In genomic region chr7:141198191-141198958, GRCh38 we compare ENCODE assay signal across 23 cellular contexts.
DNase-seq lines count a peak whose midpoint lies in the region; ATAC-seq and TF ChIP-seq lines count a peak whose summit lies in the region.
"Had no signal": no experiment of that assay in that cellular context is flagged by ENCODE, and none has a peak within 500 bp of the region (broad histone marks: within the 10 kb centered on the region; RNA-seq: fewer than 3 reads in every experiment).

No MANE protein-coding gene starts in this region.

- H2BK120ac ChIP-seq in trophoblast cell (ENCODE audit: insufficient read depth, low read length, poor library complexity) = no peak overlapping the region

- ATAC-seq in GM23338 = no peak
- ATAC-seq in activated CD8-positive, alpha-beta T cell treated with anti-CD3 and anti-CD28 coated beads for 36 hours = no peak
- ATAC-seq: CD8-positive, alpha-beta T cell; naive thymus-derived CD8-positive, alpha-beta T cell; stimulated activated memory B cell treated with anti-CD40 and anti-IgM and Interleukin-4, amounts not matched to agents 10 μg/mL and 1 μg/mL and 100 μg/mL, for 72 hours had no signal

- TF ChIP-seq CTCF in GM23338 (conservative IDR thresholded peaks at IDR 0.05; ENCODE audit: low read depth in 2 of 2) = no peak
- no peak for TF ChIP-seq CTCF in glutamatergic neuron (IDR thresholded peaks at IDR 0.05; ENCODE audit: partially characterized antibody, unreplicated experiment)
- no peak for TF ChIP-seq CTCF in activated CD8-positive, alpha-beta T cell treated with anti-CD3 and anti-CD28 coated beads for 36 hours (IDR thresholded peaks at IDR 0.05)

- H4K8ac ChIP-seq in trophoblast cell (ENCODE audit: low read depth, low read length) = no peak overlapping the region

- no peak overlapping the region for H4K12ac ChIP-seq in trophoblast cell (ENCODE audit: low read depth, low read length)

- H3K4me1 ChIP-seq in GM23338 (ENCODE audit: insufficient read depth) = peaks cover 22% of the 10 kb centered on the region
- H3K4me1 ChIP-seq in trophoblast cell (ENCODE audit: control insufficient read depth in 1 of 2, insufficient read depth in 2 of 2, low read length in 2 of 2) = peaks cover 0 to 2% of the 10 kb centered on the region in 2 experiments
- H3K4me1 ChIP-seq in effector memory CD4-positive, alpha-beta T cell (ENCODE audit: control insufficient read depth, insufficient read depth, low read length, poor library complexity, severe bottlenecking) = no peaks in the 10 kb centered on the region
- H3K4me1 ChIP-seq: SJCRH30 had no signal

- H3K18ac ChIP-seq in trophoblast cell (ENCODE audit: low read length) = no peak overlapping the region

- H3K4me3 Mint-ChIP-seq in GM23338 (no peak overlapping the region), glutamatergic neuron (ENCODE audit: unreplicated experiment) (peak overlapping the region; percentile 72)
- H3K4me3 Mint-ChIP-seq in activated CD8-positive, alpha-beta T cell treated with anti-CD3 and anti-CD28 coated beads for 36 hours = no peak overlapping the region
- H3K4me3 Mint-ChIP-seq: activated B cell treated with CpG ODN at 0.5 μM for 24 hours; activated CD4-positive, alpha-beta memory T cell treated with anti-CD3 and anti-CD28 coated beads, Interleukin-2, amount 10 ng/mL, durations not matched to agents 7 days and 5 days; CD8-positive, alpha-beta T cell; memory B cell; naive thymus-derived CD8-positive, alpha-beta T cell; stimulated activated memory B cell treated with anti-CD40 and anti-IgM and Interleukin-4, amounts not matched to agents 10 μg/mL and 1 μg/mL and 100 μg/mL, for 72 hours had no signal

- no peak overlapping the region for H3K9ac ChIP-seq in trophoblast cell (ENCODE audit: low read length)

- no peak overlapping the region for H3K14ac ChIP-seq in trophoblast cell (ENCODE audit: low read length)

- no peak overlapping the region for H3K23ac ChIP-seq in trophoblast cell (ENCODE audit: low read length)

- no peak overlapping the region for H2BK5ac ChIP-seq in trophoblast cell (ENCODE audit: low read depth, low read length, poor library complexity)

- H3K4me3 ChIP-seq in GM23338 (no peak overlapping the region), trophoblast cell (ENCODE audit: low read depth, low read length) (no peak overlapping the region)
- no peak overlapping the region for H3K4me3 ChIP-seq in effector memory CD4-positive, alpha-beta T cell (ENCODE audit: insufficient read depth, low read depth, low read length, poor library complexity, severe bottlenecking)
- H3K4me3 ChIP-seq: SJCRH30 had no signal

- H3K79me2 ChIP-seq in GM23338 (replicated peaks; ENCODE audit: insufficient read depth) = 0 out of 2 replicates have a peak, but pooled peaks cover 6% of the 10 kb centered on the region
- no peaks in the 10 kb centered on the region for H3K79me2 ChIP-seq in trophoblast cell (ENCODE audit: control insufficient read depth, insufficient read depth, low read length, poor library complexity)

- H3K27me3 ChIP-seq in GM23338 (ENCODE audit: insufficient read depth) = no peaks in the 10 kb centered on the region
- no peaks in the 10 kb centered on the region for H3K27me3 ChIP-seq in trophoblast cell (ENCODE audit: insufficient read depth, low read length)
- H3K27me3 ChIP-seq in effector memory CD4-positive, alpha-beta T cell (replicated peaks; ENCODE audit: control insufficient read depth, insufficient read depth, low read length, poor library complexity, severe bottlenecking) = no peaks in the 10 kb centered on the region

- no peaks in the 10 kb centered on the region for H4K20me1 ChIP-seq in GM23338 (replicated peaks; ENCODE audit: insufficient read depth)

- no peak overlapping the region for H4K91ac ChIP-seq in trophoblast cell (ENCODE audit: low read depth, low read length)

- H2AFZ ChIP-seq in GM23338 (no peak overlapping the region), trophoblast cell (ENCODE audit: insufficient read depth, low read length, poor library complexity) (no peak overlapping the region)

- intact Hi-C loops in activated CD8-positive, alpha-beta T cell treated with anti-CD3 and anti-CD28 coated beads for 36 hours (cut with micrococcal nuclease) = no loop called here

- H3K9me3 Mint-ChIP-seq in GM23338 (no peaks in the 10 kb centered on the region; the same call in 2 of the 3 replicates), glutamatergic neuron (ENCODE audit: unreplicated experiment) (peaks cover 13% of the 10 kb centered on the region)
- no peaks in the 10 kb centered on the region for H3K9me3 Mint-ChIP-seq in activated CD8-positive, alpha-beta T cell treated with anti-CD3 and anti-CD28 coated beads for 36 hours
- H3K9me3 Mint-ChIP-seq: activated CD4-positive, alpha-beta memory T cell treated with anti-CD3 and anti-CD28 coated beads, Interleukin-2, amount 10 ng/mL, durations not matched to agents 7 days and 5 days; CD8-positive, alpha-beta T cell; memory B cell had no signal

- H3K27ac Mint-ChIP-seq in GM23338 = peak overlapping the region; percentile 28; the same call in 1 of the 2 replicates
- H3K27ac Mint-ChIP-seq in glutamatergic neuron (ENCODE audit: unreplicated experiment) = peak overlapping the region; percentile 96
- H3K27ac Mint-ChIP-seq in activated CD8-positive, alpha-beta T cell treated with anti-CD3 and anti-CD28 coated beads for 36 hours = no peak overlapping the region
- H3K27ac Mint-ChIP-seq: activated B cell treated with CpG ODN at 0.5 μM for 24 hours; activated CD4-positive, alpha-beta memory T cell treated with anti-CD3 and anti-CD28 coated beads, Interleukin-2, amount 10 ng/mL, durations not matched to agents 7 days and 5 days; CD8-positive, alpha-beta T cell; memory B cell; naive thymus-derived CD8-positive, alpha-beta T cell; stimulated activated memory B cell treated with anti-CD40 and anti-IgM and Interleukin-4, amounts not matched to agents 10 μg/mL and 1 μg/mL and 100 μg/mL, for 72 hours had no signal

- H3K27me3 Mint-ChIP-seq in GM23338 (ENCODE audit: insufficient read depth, low read depth, poor library complexity) = peaks cover 5% of the 10 kb centered on the region
- H3K27me3 Mint-ChIP-seq in glutamatergic neuron (ENCODE audit: unreplicated experiment) = peaks cover 11% of the 10 kb centered on the region
- peaks cover 8% of the 10 kb centered on the region for H3K27me3 Mint-ChIP-seq in activated CD8-positive, alpha-beta T cell treated with anti-CD3 and anti-CD28 coated beads for 36 hours
- H3K27me3 Mint-ChIP-seq: memory B cell had no signal

- H3K9me3 ChIP-seq in trophoblast cell (ENCODE audit: insufficient read depth, low read depth, low read length) = peaks cover 1% of the 10 kb centered on the region
- no peaks in the 10 kb centered on the region for H3K9me3 ChIP-seq in effector memory CD4-positive, alpha-beta T cell (ENCODE audit: control insufficient read depth, low read length)
- H3K9me3 ChIP-seq: SJCRH30 had no signal

- no peak overlapping the region for H3K4ac ChIP-seq in trophoblast cell (ENCODE audit: low read depth, low read length)

- H3K36me3 Mint-ChIP-seq in GM23338 (ENCODE audit: low read depth) (peaks cover 8% of the 10 kb centered on the region), glutamatergic neuron (ENCODE audit: unreplicated experiment) (no peaks in the 10 kb centered on the region)
- H3K36me3 Mint-ChIP-seq in activated CD8-positive, alpha-beta T cell treated with anti-CD3 and anti-CD28 coated beads for 36 hours (ENCODE audit: low read depth) = no peaks in the 10 kb centered on the region
- H3K36me3 Mint-ChIP-seq: CD8-positive, alpha-beta T cell; memory B cell; naive thymus-derived CD8-positive, alpha-beta T cell; stimulated activated memory B cell treated with anti-CD40 and anti-IgM and Interleukin-4, amounts not matched to agents 10 μg/mL and 1 μg/mL and 100 μg/mL, for 72 hours had no signal

- H2BK12ac ChIP-seq in trophoblast cell (ENCODE audit: low read length) = no peak overlapping the region

- WGBS in trophoblast cell (ENCODE audit: extremely low coverage, insufficient coverage, insufficient read length) = no CpG with 5 or more reads among the region's 12 CpGs

- H3K79me1 ChIP-seq in trophoblast cell (ENCODE audit: low read length) = no peaks in the 10 kb centered on the region

- POLR2A ChIA-PET in activated CD8-positive, alpha-beta T cell treated with anti-CD3 and anti-CD28 coated beads for 36 hours (lab: Charles Lee) = no interaction called here

- H3F3A ChIP-seq in GM23338 (replicated peaks; ENCODE audit: low read depth) = no peaks in the 10 kb centered on the region

- H3K36me3 ChIP-seq in GM23338 (ENCODE audit: insufficient read depth) = no peaks in the 10 kb centered on the region
- H3K36me3 ChIP-seq in trophoblast cell (ENCODE audit: control insufficient read depth in 1 of 2, insufficient read depth in 2 of 2, low read length in 2 of 2) = no peaks in the 10 kb centered on the region
- no peaks in the 10 kb centered on the region for H3K36me3 ChIP-seq in effector memory CD4-positive, alpha-beta T cell (ENCODE audit: control insufficient read depth, insufficient read depth, low read length)
- H3K36me3 ChIP-seq: SJCRH30 had no signal

- CTCF ChIA-PET in activated CD8-positive, alpha-beta T cell treated with anti-CD3 and anti-CD28 coated beads for 36 hours (lab: Charles Lee) = no interaction called here

- no peak overlapping the region for H3K27ac ChIP-seq in GM23338 (ENCODE audit: low read depth)
- peak overlapping the region; percentile 3 for H3K27ac ChIP-seq in trophoblast cell (ENCODE audit: low read depth, low read length)
- no peak overlapping the region for H3K27ac ChIP-seq in effector memory CD4-positive, alpha-beta T cell (ENCODE audit: insufficient read depth, low read length, poor library complexity, severe bottlenecking)
- H3K27ac ChIP-seq: HL-60, SJCRH30 had no signal

- H3K4me2 ChIP-seq in GM23338 (no peak overlapping the region), trophoblast cell (ENCODE audit: low read length) (peak overlapping the region; percentile 27)

- no peak for DNase-seq in GM23338 (ENCODE audit: low spot score)
- peak; percentile 95 for DNase-seq in NCI-H2171 treated with DMSO at 0.1 percent for 48 hours (lab: John Stamatoyannopoulos, UW)
- DNase-seq in glutamatergic neuron = no peak
- no peak for DNase-seq in trophoblast cell
- DNase-seq in effector memory CD4-positive, alpha-beta T cell = no peak
- DNase-seq in activated CD8-positive, alpha-beta T cell treated with anti-CD3 and anti-CD28 coated beads for 36 hours = no peak
- DNase-seq in NCI-H2107 treated with DMSO at 0.1 percent for 48 hours (lab: John Stamatoyannopoulos, UW; ENCODE audit: unreplicated experiment) = no peak
- DNase-seq: activated B cell treated with CpG ODN at 0.5 μM for 24 hours; activated CD4-positive, alpha-beta memory T cell treated with anti-CD3 and anti-CD28 coated beads, Interleukin-2, amount 10 ng/mL, durations not matched to agents 7 days and 5 days; activated naive CD4-positive, alpha-beta T cell treated with Interleukin-2 at 50 U/mL for 16 hours; caudate nucleus; CD8-positive, alpha-beta T cell; dermis blood vessel endothelial cell; DND-41; kidney glomerular epithelial cell; naive thymus-derived CD8-positive, alpha-beta T cell; NCI-H1417 treated with DMSO at 0.1 percent for 48 hours; NCI-H748 treated with DMSO at 0.1 percent for 48 hours; OCI-M1; SJCRH30 had no signal

- H3K4me1 Mint-ChIP-seq in GM23338 (peaks cover 45% of the 10 kb centered on the region), glutamatergic neuron (ENCODE audit: low read depth, unreplicated experiment) (peaks cover 46% of the 10 kb centered on the region)
- no peaks in the 10 kb centered on the region for H3K4me1 Mint-ChIP-seq in activated CD8-positive, alpha-beta T cell treated with anti-CD3 and anti-CD28 coated beads for 36 hours (ENCODE audit: low read depth)
- H3K4me1 Mint-ChIP-seq: activated CD4-positive, alpha-beta memory T cell treated with anti-CD3 and anti-CD28 coated beads, Interleukin-2, amount 10 ng/mL, durations not matched to agents 7 days and 5 days; naive thymus-derived CD8-positive, alpha-beta T cell had no signal

- H2AK5ac ChIP-seq in trophoblast cell (ENCODE audit: low read length) = no peak overlapping the region

- H3K9me2 ChIP-seq in GM23338 (ENCODE audit: insufficient read depth) = no peaks in the 10 kb centered on the region
